ENCODE assay signal across 14 cellular contexts in genomic region chr17:40338058-40338457, GRCh38. TPM values are rescaled to one million over a fixed set of nuclear protein-coding genes. Genes with fewer than 3 reads are reported as not detected.
A peak's percentile ranks its signal among the peaks of the same experiment; 100 is the strongest.
DNase-seq lines count a peak whose midpoint lies in the region; ATAC-seq and TF ChIP-seq lines count a peak whose summit lies in the region.
"Had no signal": no experiment of that assay in that cellular context is flagged by ENCODE, and none has a peak within 500 bp of the region (broad histone marks: within the 10 kb centered on the region; RNA-seq: fewer than 3 reads in every experiment).

No MANE protein-coding gene starts in this region.

- H3K79me2 ChIP-seq in DOHH2 (ENCODE audit: control insufficient read depth, low read length), result peaks cover 7% of the 10 kb centered on the region

- TF ChIP-seq CTCF in DOHH2 (IDR thresholded peaks at IDR 0.05; ENCODE audit: low read depth, low read length, poor library complexity, severe bottlenecking) (no peak), NB4 (IDR thresholded peaks at IDR 0.05; ENCODE audit: low read depth, low read length) (no peak)

- H3K4me3 ChIP-seq in DOHH2 (ENCODE audit: low read length), result peak overlapping the region; percentile 40
- no peak overlapping the region for H3K4me3 ChIP-seq in NB4 (ENCODE audit: low read depth, low read length)
- no peak overlapping the region for H3K4me3 ChIP-seq in skeletal muscle tissue (ENCODE audit: low read length in 3 of 3)
- H3K4me3 ChIP-seq: esophagus squamous epithelium, SJSA1 had no signal

- TF ChIP-seq POLR2A in NB4 (IDR thresholded peaks at IDR 0.05; ENCODE audit: extremely low read depth, insufficient read length), result no peak

- H3K4me1 ChIP-seq in DOHH2 (ENCODE audit: control insufficient read depth, low read length) (peaks cover 63% of the 10 kb centered on the region), skeletal muscle tissue (ENCODE audit: control insufficient read depth in 3 of 3, insufficient read depth in 3 of 3, low read length in 3 of 3) (peaks cover 72 to 83% (median 73%) of the 10 kb centered on the region in 3 donors)

- peaks cover 13% of the 10 kb centered on the region for H3F3A ChIP-seq in DOHH2 (ENCODE audit: control insufficient read depth, insufficient read depth)

- H4K20me1 ChIP-seq in DOHH2 (ENCODE audit: control insufficient read depth, insufficient read depth, low read depth, low read length), result peaks cover 14% of the 10 kb centered on the region

- peak; percentile 85 for DNase-seq in NB4 (ENCODE audit: low read depth)
- no peak for DNase-seq in stimulated activated CD4-positive, alpha-beta T cell treated with anti-CD3 and anti-CD28 coated beads, Interleukin-12 subunit alpha, Interleukin-12 subunit beta, amount 100 ng/mL, for 4 hours
- DNase-seq: brain microvascular endothelial cell; esophagus squamous epithelium; NCI-H1048; NCI-H524; stimulated activated CD8-positive, alpha-beta memory T cell treated with anti-CD3 and anti-CD28 coated beads, Interleukin-4, amount 100 ng/mL, for 48 hours had no signal

- peak overlapping the region; percentile 51 for H3K27ac ChIP-seq in DOHH2 (ENCODE audit: low read depth, low read length)
- H3K27ac ChIP-seq in angular gyrus (ENCODE audit: low read depth, low read length), result peak overlapping the region; percentile 17
- H3K27ac ChIP-seq in skeletal muscle tissue (ENCODE audit: low read depth, low read length), result no peak overlapping the region
- H3K27ac ChIP-seq: brain microvascular endothelial cell, SJSA1 had no signal

- peaks cover 10% of the 10 kb centered on the region for H3K27me3 ChIP-seq in DOHH2 (ENCODE audit: control insufficient read depth, low read length)
- H3K27me3 ChIP-seq in skeletal muscle tissue (ENCODE audit: control insufficient read depth in 3 of 3, insufficient read depth in 3 of 3, low read length in 3 of 3), result no peaks in the 10 kb centered on the region
- H3K27me3 ChIP-seq: brain microvascular endothelial cell, esophagus squamous epithelium, SJSA1 had no signal

- H3K4me2 ChIP-seq in DOHH2 (ENCODE audit: low read length), result peak overlapping the region; percentile 54

- no peaks in the 10 kb centered on the region for H3K9me2 ChIP-seq in DOHH2 (replicated peaks; ENCODE audit: control insufficient read depth, low read length)

- ATAC-seq in GM19395 (IDR thresholded peaks at IDR 0.05; ENCODE audit: unreplicated experiment), result no peak
- no peak for ATAC-seq in GM18498 (IDR thresholded peaks at IDR 0.05; ENCODE audit: unreplicated experiment)
- no peak for ATAC-seq in HG02571 (IDR thresholded peaks at IDR 0.05; ENCODE audit: unreplicated experiment)

- peak overlapping the region in 2 of 3 donors; percentile 28 to 40 for H3K9ac ChIP-seq in skeletal muscle tissue (ENCODE audit: low read depth in 1 of 3, low read length in 3 of 3)

- H3K9me3 ChIP-seq in DOHH2 (ENCODE audit: control insufficient read depth, insufficient read depth, low read length), result no peaks in the 10 kb centered on the region
- no peaks in the 10 kb centered on the region for H3K9me3 ChIP-seq in skeletal muscle tissue (ENCODE audit: control insufficient read depth in 3 of 3, low read length in 3 of 3)
- H3K9me3 ChIP-seq: esophagus squamous epithelium, SJSA1 had no signal

- H3K36me3 ChIP-seq in DOHH2 (ENCODE audit: control insufficient read depth, low read length) (peaks cover 12% of the 10 kb centered on the region), skeletal muscle tissue (ENCODE audit: control insufficient read depth in 3 of 3, insufficient read depth in 3 of 3, low read length in 3 of 3) (peaks cover 0 to 2% (median 2%) of the 10 kb centered on the region in 3 donors)
- H3K36me3 ChIP-seq: brain microvascular endothelial cell, esophagus squamous epithelium had no signal

RNA-seq across cellular contexts. Expression of gene GJD3, which starts 26.5 kb away (rescaled TPM):
- total RNA-seq in skeletal muscle tissue, result 0.52 TPM
- total RNA-seq: SJSA1 had no signal

RNA-seq across cellular contexts. Expression of gene RARA, which starts 29.1 kb away (rescaled TPM):
- total RNA-seq in skeletal muscle tissue, result 17.2 TPM

RNA-seq across cellular contexts. Expression of gene CDC6, which starts 50.4 kb away (rescaled TPM):
- 4.2 TPM for total RNA-seq in skeletal muscle tissue
